1 cellular context compared by ENCODE assay signal in genomic region chr9:127562841-127563523, GRCh38.
TF ChIP-seq lines count a peak whose summit lies in the region.

No MANE protein-coding gene starts in this region.

TF ChIP-seq in GM23338, 12 proteins besides CTCF, POLR2A, EP300 and RAD21 (continued from another document):
- TF ChIP-seq ETS1 (IDR thresholded peaks at IDR 0.05), result no peak
- TF ChIP-seq JUNB (IDR thresholded peaks at IDR 0.05; ENCODE audit: unreplicated experiment), result no peak
- no peak for TF ChIP-seq ZNF114 (CRISPR knock-in tag; IDR thresholded peaks at IDR 0.05)
- TF ChIP-seq, protein P1, sequence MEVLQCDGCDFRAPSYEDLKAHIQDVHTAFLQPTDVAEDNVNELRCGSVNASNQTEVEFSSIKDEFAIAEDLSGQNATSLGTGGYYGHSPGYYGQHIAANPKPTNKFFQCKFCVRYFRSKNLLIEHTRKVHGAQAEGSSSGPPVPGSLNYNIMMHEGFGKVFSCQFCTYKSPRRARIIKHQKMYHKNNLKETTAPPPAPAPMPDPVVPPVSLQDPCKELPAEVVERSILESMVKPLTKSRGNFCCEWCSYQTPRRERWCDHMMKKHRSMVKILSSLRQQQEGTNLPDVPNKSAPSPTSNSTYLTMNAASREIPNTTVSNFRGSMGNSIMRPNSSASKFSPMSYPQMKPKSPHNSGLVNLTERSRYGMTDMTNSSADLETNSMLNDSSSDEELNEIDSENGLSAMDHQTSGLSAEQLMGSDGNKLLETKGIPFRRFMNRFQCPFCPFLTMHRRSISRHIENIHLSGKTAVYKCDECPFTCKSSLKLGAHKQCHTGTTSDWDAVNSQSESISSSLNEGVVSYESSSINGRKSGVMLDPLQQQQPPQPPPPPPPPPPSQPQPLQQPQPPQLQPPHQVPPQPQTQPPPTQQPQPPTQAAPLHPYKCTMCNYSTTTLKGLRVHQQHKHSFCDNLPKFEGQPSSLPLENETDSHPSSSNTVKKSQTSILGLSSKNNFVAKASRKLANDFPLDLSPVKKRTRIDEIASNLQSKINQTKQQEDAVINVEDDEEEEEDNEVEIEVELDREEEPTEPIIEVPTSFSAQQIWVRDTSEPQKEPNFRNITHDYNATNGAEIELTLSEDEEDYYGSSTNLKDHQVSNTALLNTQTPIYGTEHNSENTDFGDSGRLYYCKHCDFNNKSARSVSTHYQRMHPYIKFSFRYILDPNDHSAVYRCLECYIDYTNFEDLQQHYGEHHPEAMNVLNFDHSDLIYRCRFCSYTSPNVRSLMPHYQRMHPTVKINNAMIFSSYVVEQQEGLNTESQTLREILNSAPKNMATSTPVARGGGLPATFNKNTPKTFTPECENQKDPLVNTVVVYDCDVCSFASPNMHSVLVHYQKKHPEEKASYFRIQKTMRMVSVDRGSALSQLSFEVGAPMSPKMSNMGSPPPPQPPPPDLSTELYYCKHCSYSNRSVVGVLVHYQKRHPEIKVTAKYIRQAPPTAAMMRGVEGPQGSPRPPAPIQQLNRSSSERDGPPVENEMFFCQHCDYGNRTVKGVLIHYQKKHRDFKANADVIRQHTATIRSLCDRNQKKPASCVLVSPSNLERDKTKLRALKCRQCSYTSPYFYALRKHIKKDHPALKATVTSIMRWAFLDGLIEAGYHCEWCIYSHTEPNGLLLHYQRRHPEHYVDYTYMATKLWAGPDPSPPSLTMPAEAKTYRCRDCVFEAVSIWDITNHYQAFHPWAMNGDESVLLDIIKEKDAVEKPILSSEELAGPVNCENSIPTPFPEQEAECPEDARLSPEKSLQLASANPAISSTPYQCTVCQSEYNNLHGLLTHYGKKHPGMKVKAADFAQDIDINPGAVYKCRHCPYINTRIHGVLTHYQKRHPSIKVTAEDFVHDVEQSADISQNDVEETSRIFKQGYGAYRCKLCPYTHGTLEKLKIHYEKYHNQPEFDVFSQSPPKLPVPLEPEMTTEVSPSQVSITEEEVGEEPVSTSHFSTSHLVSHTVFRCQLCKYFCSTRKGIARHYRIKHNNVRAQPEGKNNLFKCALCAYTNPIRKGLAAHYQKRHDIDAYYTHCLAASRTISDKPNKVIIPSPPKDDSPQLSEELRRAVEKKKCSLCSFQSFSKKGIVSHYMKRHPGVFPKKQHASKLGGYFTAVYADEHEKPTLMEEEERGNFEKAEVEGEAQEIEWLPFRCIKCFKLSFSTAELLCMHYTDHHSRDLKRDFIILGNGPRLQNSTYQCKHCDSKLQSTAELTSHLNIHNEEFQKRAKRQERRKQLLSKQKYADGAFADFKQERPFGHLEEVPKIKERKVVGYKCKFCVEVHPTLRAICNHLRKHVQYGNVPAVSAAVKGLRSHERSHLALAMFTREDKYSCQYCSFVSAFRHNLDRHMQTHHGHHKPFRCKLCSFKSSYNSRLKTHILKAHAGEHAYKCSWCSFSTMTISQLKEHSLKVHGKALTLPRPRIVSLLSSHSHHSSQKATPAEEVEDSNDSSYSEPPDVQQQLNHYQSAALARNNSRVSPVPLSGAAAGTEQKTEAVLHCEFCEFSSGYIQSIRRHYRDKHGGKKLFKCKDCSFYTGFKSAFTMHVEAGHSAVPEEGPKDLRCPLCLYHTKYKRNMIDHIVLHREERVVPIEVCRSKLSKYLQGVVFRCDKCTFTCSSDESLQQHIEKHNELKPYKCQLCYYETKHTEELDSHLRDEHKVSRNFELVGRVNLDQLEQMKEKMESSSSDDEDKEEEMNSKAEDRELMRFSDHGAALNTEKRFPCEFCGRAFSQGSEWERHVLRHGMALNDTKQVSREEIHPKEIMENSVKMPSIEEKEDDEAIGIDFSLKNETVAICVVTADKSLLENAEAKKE (CRISPR knock-in tag; IDR thresholded peaks at IDR 0.05), result no peak
- no peak for TF ChIP-seq EZH2phosphoT487 (IDR thresholded peaks at IDR 0.05; ENCODE audit: unreplicated experiment)
